Comparison of ENCODE assay signal across 16 cellular contexts in genomic region chr15:51405646-51406194, GRCh38.
"Had no signal": no experiment of that assay in that cellular context is flagged by ENCODE, and none has a peak within 500 bp of the region (broad histone marks: within the 10 kb centered on the region; RNA-seq: fewer than 3 reads in every experiment).

No MANE protein-coding gene starts in this region.

- H3K27me3 ChIP-seq: pancreas had no signal

- H3K4me1 Mint-ChIP-seq: activated naive CD8-positive, alpha-beta T cell treated with anti-CD3 and anti-CD28 coated beads, Interleukin-2, amount 10 ng/mL, durations not matched to agents 7 days and 5 days; naive thymus-derived CD4-positive, alpha-beta T cell had no signal

- H3K4me3 ChIP-seq: esophagus squamous epithelium, mucosa of descending colon, pancreas had no signal

- H3K27ac Mint-ChIP-seq: activated naive CD8-positive, alpha-beta T cell treated with anti-CD3 and anti-CD28 coated beads, Interleukin-2, amount 10 ng/mL, durations not matched to agents 7 days and 5 days; naive thymus-derived CD4-positive, alpha-beta T cell; stimulated activated effector memory CD8-positive, alpha-beta T cell treated with anti-CD3 and anti-CD28 coated beads, Interleukin-12 subunit alpha, Interleukin-12 subunit beta, amount 100 ng/mL, for 72 hours; type B pancreatic cell had no signal

- H3K27ac ChIP-seq: esophagus squamous epithelium, foreskin keratinocyte, pancreas had no signal

- H3K36me3 ChIP-seq: esophagus squamous epithelium, pancreas had no signal

- H3K9me3 Mint-ChIP-seq: activated naive CD8-positive, alpha-beta T cell treated with anti-CD3 and anti-CD28 coated beads, Interleukin-2, amount 10 ng/mL, durations not matched to agents 7 days and 5 days; stimulated activated effector memory CD8-positive, alpha-beta T cell treated with anti-CD3 and anti-CD28 coated beads, Interleukin-12 subunit alpha, Interleukin-12 subunit beta, amount 100 ng/mL, for 72 hours; type B pancreatic cell had no signal

- H3K4me3 Mint-ChIP-seq: activated naive CD8-positive, alpha-beta T cell treated with anti-CD3 and anti-CD28 coated beads, Interleukin-2, amount 10 ng/mL, durations not matched to agents 7 days and 5 days; naive thymus-derived CD4-positive, alpha-beta T cell; stimulated activated effector memory CD8-positive, alpha-beta T cell treated with anti-CD3 and anti-CD28 coated beads, Interleukin-12 subunit alpha, Interleukin-12 subunit beta, amount 100 ng/mL, for 72 hours; type B pancreatic cell had no signal

- H3K4me1 ChIP-seq: esophagus squamous epithelium, foreskin keratinocyte, pancreas had no signal

- DNase-seq: activated CD4-positive, alpha-beta T cell treated with anti-CD3 and anti-CD28 coated beads for 1 hour; activated CD4-positive, alpha-beta T cell treated with anti-CD3 and anti-CD28 coated beads, Interleukin-2, amount 50 U/mL, for 4 hours; activated naive CD4-positive, alpha-beta T cell; activated naive CD8-positive, alpha-beta T cell treated with anti-CD3 and anti-CD28 coated beads, Interleukin-2, amount 10 ng/mL, durations not matched to agents 7 days and 5 days; activated T-cell treated with anti-CD3 and anti-CD28 coated beads for 4 hours; esophagus squamous epithelium; foreskin keratinocyte; glutamatergic neuron; kidney glomerular epithelial cell; mucosa of descending colon; naive thymus-derived CD4-positive, alpha-beta T cell; pancreas; T-helper 1 cell; T1000 had no signal

- H3K36me3 Mint-ChIP-seq: activated naive CD8-positive, alpha-beta T cell treated with anti-CD3 and anti-CD28 coated beads, Interleukin-2, amount 10 ng/mL, durations not matched to agents 7 days and 5 days; naive thymus-derived CD4-positive, alpha-beta T cell; stimulated activated effector memory CD8-positive, alpha-beta T cell treated with anti-CD3 and anti-CD28 coated beads, Interleukin-12 subunit alpha, Interleukin-12 subunit beta, amount 100 ng/mL, for 72 hours; type B pancreatic cell had no signal

- FAIRE-seq: pancreas had no signal

- H3K9me3 ChIP-seq: esophagus squamous epithelium, mucosa of descending colon, pancreas had no signal

- ATAC-seq: foreskin keratinocyte; mucosa of descending colon; naive thymus-derived CD4-positive, alpha-beta T cell; pancreas; stimulated activated effector memory CD8-positive, alpha-beta T cell treated with anti-CD3 and anti-CD28 coated beads, Interleukin-12 subunit alpha, Interleukin-12 subunit beta, amount 100 ng/mL, for 72 hours had no signal
